ENCODE assay signal across 14 cellular contexts in the genomic region with DNA sequence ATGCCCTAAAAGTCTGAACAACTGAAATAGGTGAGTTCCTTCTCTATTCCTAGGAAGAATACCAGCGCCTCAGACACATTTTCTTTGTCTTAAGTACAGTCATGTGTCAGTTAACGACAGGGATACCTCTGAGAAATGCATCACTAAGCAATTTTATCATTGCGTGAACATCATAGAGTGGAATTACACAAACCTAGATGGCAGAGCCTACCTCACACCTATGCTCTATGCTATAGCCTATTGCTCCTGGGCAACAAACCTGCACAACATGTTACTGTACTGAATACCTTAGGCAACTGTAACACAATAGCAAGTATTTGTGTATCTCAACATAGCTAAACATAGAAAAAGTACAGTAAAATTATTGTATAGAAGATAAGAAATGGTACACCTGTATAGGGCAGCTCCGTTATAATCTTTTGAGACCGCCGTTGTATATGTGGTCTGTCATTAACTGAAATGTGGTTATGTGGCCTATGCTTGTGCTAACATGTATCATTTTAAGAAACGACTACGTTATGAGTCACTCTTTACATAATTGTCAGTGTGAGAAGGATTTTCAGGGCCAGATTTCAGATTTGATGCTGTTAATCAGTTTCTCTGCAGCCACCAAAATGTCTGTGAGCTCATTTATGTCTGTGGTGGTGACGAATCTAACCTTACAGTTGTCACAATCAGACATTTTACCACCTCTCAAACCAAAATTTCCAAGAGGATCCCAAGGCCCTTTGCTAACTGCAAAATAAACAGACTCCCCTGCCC.
DNase-seq lines count a peak whose midpoint lies in the region; ATAC-seq and TF ChIP-seq lines count a peak whose summit lies in the region.
"Had no signal": no experiment of that assay in that cellular context is flagged by ENCODE, and none has a peak within 500 bp of the region (broad histone marks: within the 10 kb centered on the region; RNA-seq: fewer than 3 reads in every experiment).

No MANE protein-coding gene starts in this region.

- intact Hi-C loops in activated CD4-positive, alpha-beta memory T cell treated with anti-CD3 and anti-CD28 coated beads for 36 hours (cut with micrococcal nuclease) = loop anchor here (1.0 to 2.0 kb wide), 2 partner anchors 56 to 132 kb away; no protein-coding TSS in a partner anchor
- intact Hi-C loops in left lung (cut with DNase I) = no loop called here

- H3K27me3 Mint-ChIP-seq in activated T-cell treated with anti-CD3 and anti-CD28 coated beads, Interleukin-2, amount 50 U/mL, for 72 hours (ENCODE audit: low read depth) = peaks cover 50% of the 10 kb centered on the region
- H3K27me3 Mint-ChIP-seq in activated T-cell treated with anti-CD3 and anti-CD28 coated beads, Interleukin-2, amount 50 U/mL, for 24 hours = peaks cover 20% of the 10 kb centered on the region
- peaks cover 23% of the 10 kb centered on the region for H3K27me3 Mint-ChIP-seq in activated CD4-positive, alpha-beta memory T cell treated with anti-CD3 and anti-CD28 coated beads for 36 hours

- H3K4me1 ChIP-seq in left lung = no peaks in the 10 kb centered on the region

- H3K27ac ChIP-seq in left lung = no peak overlapping the region

- peak; percentile 91 for ATAC-seq in activated T-cell treated with anti-CD3 and anti-CD28 coated beads, Interleukin-2, amount 50 U/mL, for 72 hours (replicated peaks in 1 of 2)
- ATAC-seq in HG03442 (IDR thresholded peaks at IDR 0.05; ENCODE audit: unreplicated experiment) = peak; percentile 79
- peak; percentile 85 for ATAC-seq in stimulated activated naive CD8-positive, alpha-beta T cell treated with anti-CD3 and anti-CD28 coated beads, Interleukin-15, Interleukin-2, amounts not matched to agents 100 U/mL and 50 U/mL, for 24 hours
- no peak for ATAC-seq in left lung

- no peaks in the 10 kb centered on the region for H3K36me3 Mint-ChIP-seq in activated T-cell treated with anti-CD3 and anti-CD28 coated beads, Interleukin-2, amount 50 U/mL, for 72 hours (ENCODE audit: insufficient read depth in 2 of 2)
- no peaks in the 10 kb centered on the region for H3K36me3 Mint-ChIP-seq in activated T-cell treated with anti-CD3 and anti-CD28 coated beads, Interleukin-2, amount 50 U/mL, for 24 hours (ENCODE audit: low read depth)
- no peaks in the 10 kb centered on the region for H3K36me3 Mint-ChIP-seq in activated CD4-positive, alpha-beta memory T cell treated with anti-CD3 and anti-CD28 coated beads for 36 hours

- H3K36me3 ChIP-seq in left lung = no peaks in the 10 kb centered on the region

- no peak overlapping the region for H3K4me3 ChIP-seq in left lung

- H3K9me3 ChIP-seq in left lung = no peaks in the 10 kb centered on the region

- POLR2A ChIA-PET in activated CD4-positive, alpha-beta memory T cell treated with anti-CD3 and anti-CD28 coated beads for 36 hours (lab: Charles Lee) = interaction anchor here (1.1 kb wide), 1 partner anchor 66 kb away, joined by 4 read pairs; the partner anchor contains the start of gene STK17A

- H3K27ac Mint-ChIP-seq in activated T-cell treated with anti-CD3 and anti-CD28 coated beads, Interleukin-2, amount 50 U/mL, for 72 hours = no peak overlapping the region
- H3K27ac Mint-ChIP-seq in activated T-cell treated with anti-CD3 and anti-CD28 coated beads, Interleukin-2, amount 50 U/mL, for 24 hours = no peak overlapping the region
- H3K27ac Mint-ChIP-seq in activated CD4-positive, alpha-beta memory T cell treated with anti-CD3 and anti-CD28 coated beads for 36 hours = no peak overlapping the region
- H3K27ac Mint-ChIP-seq: nephron had no signal

- H3K27me3 ChIP-seq in left lung = no peaks in the 10 kb centered on the region

- no peaks in the 10 kb centered on the region for H3K9me3 Mint-ChIP-seq in activated T-cell treated with anti-CD3 and anti-CD28 coated beads, Interleukin-2, amount 50 U/mL, for 72 hours
- H3K9me3 Mint-ChIP-seq in activated T-cell treated with anti-CD3 and anti-CD28 coated beads, Interleukin-2, amount 50 U/mL, for 24 hours = no peaks in the 10 kb centered on the region
- H3K9me3 Mint-ChIP-seq in activated CD4-positive, alpha-beta memory T cell treated with anti-CD3 and anti-CD28 coated beads for 36 hours = no peaks in the 10 kb centered on the region
- H3K9me3 Mint-ChIP-seq: nephron had no signal

- TF ChIP-seq CTCF in left lung (IDR thresholded peaks at IDR 0.05) = no peak

- H3K4me3 Mint-ChIP-seq in activated T-cell treated with anti-CD3 and anti-CD28 coated beads, Interleukin-2, amount 50 U/mL, for 72 hours = peak overlapping the region; percentile 35 to 62
- no peak overlapping the region for H3K4me3 Mint-ChIP-seq in activated T-cell treated with anti-CD3 and anti-CD28 coated beads, Interleukin-2, amount 50 U/mL, for 24 hours
- H3K4me3 Mint-ChIP-seq in activated CD4-positive, alpha-beta memory T cell treated with anti-CD3 and anti-CD28 coated beads for 36 hours = no peak overlapping the region
- H3K4me3 Mint-ChIP-seq: nephron had no signal

- CTCF ChIA-PET in activated CD4-positive, alpha-beta memory T cell treated with anti-CD3 and anti-CD28 coated beads for 36 hours (lab: Charles Lee) = interaction anchor here (0.5 to 1.7 kb wide), 4 partner anchors 183 to 492 kb away, joined by 3 to 5 read pairs (median 3); no protein-coding TSS in a partner anchor

- peaks cover 22% of the 10 kb centered on the region for H3K4me1 Mint-ChIP-seq in activated T-cell treated with anti-CD3 and anti-CD28 coated beads, Interleukin-2, amount 50 U/mL, for 72 hours (ENCODE audit: low read depth)
- peaks cover 19% of the 10 kb centered on the region for H3K4me1 Mint-ChIP-seq in activated T-cell treated with anti-CD3 and anti-CD28 coated beads, Interleukin-2, amount 50 U/mL, for 24 hours (ENCODE audit: low read depth)
- peaks cover 10% of the 10 kb centered on the region for H3K4me1 Mint-ChIP-seq in activated CD4-positive, alpha-beta memory T cell treated with anti-CD3 and anti-CD28 coated beads for 36 hours (ENCODE audit: low read depth)
- H3K4me1 Mint-ChIP-seq: nephron had no signal

- DNase-seq in activated T-cell treated with anti-CD3 and anti-CD28 coated beads, Interleukin-2, amount 50 U/mL, for 72 hours = peak; percentile 19 to 27
- no peak for DNase-seq in activated T-cell treated with anti-CD3 and anti-CD28 coated beads, Interleukin-2, amount 50 U/mL, for 24 hours
- DNase-seq in activated CD4-positive, alpha-beta memory T cell treated with anti-CD3 and anti-CD28 coated beads for 36 hours = peak; percentile 11
- DNase-seq in stimulated activated naive CD8-positive, alpha-beta T cell treated with anti-CD3 and anti-CD28 coated beads, Interleukin-15, Interleukin-2, amounts not matched to agents 100 U/mL and 50 U/mL, for 24 hours = no peak
- DNase-seq in NCI-H1930 (lab: John Stamatoyannopoulos, UW) (no peak), left lung (no peak), NCI-H1694 (lab: John Stamatoyannopoulos, UW) (no peak)
- DNase-seq: activated effector memory CD4-positive, alpha-beta T cell treated with anti-CD3 and anti-CD28 coated beads, Interleukin-2, amount 50 U/mL, for 16 hours; AML-193; effector memory CD4-positive, alpha-beta T cell; GOT3; NCI-H510A treated with DMSO at 0.1 percent for 48 hours had no signal

Comparison
In these comparisons a context has a peak if more than half of its experiments do, and no peak if none do; other contexts are left out.
1. DNase-seq: peak in activated T-cell treated with anti-CD3 and anti-CD28 coated beads, Interleukin-2, amount 50 U/mL, for 72 hours (2 of 2) and activated CD4-positive, alpha-beta memory T cell treated with anti-CD3 and anti-CD28 coated beads for 36 hours (single experiment); none in activated T-cell treated with anti-CD3 and anti-CD28 coated beads, Interleukin-2, amount 50 U/mL, for 24 hours (single experiment), stimulated activated naive CD8-positive, alpha-beta T cell treated with anti-CD3 and anti-CD28 coated beads, Interleukin-15, Interleukin-2, amounts not matched to agents 100 U/mL and 50 U/mL, for 24 hours (single experiment), NCI-H1930 (0 of 2), left lung (0 of 2) and NCI-H1694 (single experiment).
2. H3K4me3 Mint-ChIP-seq: peak in activated T-cell treated with anti-CD3 and anti-CD28 coated beads, Interleukin-2, amount 50 U/mL, for 72 hours (2 of 2); none in activated T-cell treated with anti-CD3 and anti-CD28 coated beads, Interleukin-2, amount 50 U/mL, for 24 hours (single experiment) and activated CD4-positive, alpha-beta memory T cell treated with anti-CD3 and anti-CD28 coated beads for 36 hours (single experiment).